Comparison of ENCODE assay signal across 14 cellular contexts in genomic region chr9:33835625-33836260, GRCh38. TPM values are rescaled to one million over a fixed set of nuclear protein-coding genes. Genes with fewer than 3 reads are reported as not detected.
DNase-seq lines count a peak whose midpoint lies in the region; ATAC-seq and TF ChIP-seq lines count a peak whose summit lies in the region.
"Had no signal": no experiment of that assay in that cellular context is flagged by ENCODE, and none has a peak within 500 bp of the region (broad histone marks: within the 10 kb centered on the region; RNA-seq: fewer than 3 reads in every experiment).

No MANE protein-coding gene starts in this region.

- ATAC-seq in activated naive CD8-positive, alpha-beta T cell treated with anti-CD3 and anti-CD28 coated beads, Interleukin-2, amount 50 U/mL, for 24 hours: peak; percentile 22
- ATAC-seq in right lobe of liver: peak in 1 of 4 donors; percentile 16

- peaks cover 3% of the 10 kb centered on the region for H3K36me3 Mint-ChIP-seq in activated CD4-positive, alpha-beta T cell treated with anti-CD3 and anti-CD28 coated beads, Interleukin-2, amount 10 ng/mL, durations not matched to agents 24 days and 14 days (ENCODE audit: low read depth)
- peaks cover 2% of the 10 kb centered on the region for H3K36me3 Mint-ChIP-seq in activated naive CD8-positive, alpha-beta T cell treated with anti-CD3 and anti-CD28 coated beads, Interleukin-2, amount 50 U/mL, for 24 hours (ENCODE audit: low read depth)

- no peak overlapping the region for H3K4me3 Mint-ChIP-seq in activated CD4-positive, alpha-beta T cell treated with anti-CD3 and anti-CD28 coated beads, Interleukin-2, amount 10 ng/mL, durations not matched to agents 24 days and 14 days
- no peak overlapping the region for H3K4me3 Mint-ChIP-seq in activated naive CD8-positive, alpha-beta T cell treated with anti-CD3 and anti-CD28 coated beads, Interleukin-2, amount 50 U/mL, for 24 hours
- H3K4me3 Mint-ChIP-seq: endodermal cell had no signal

- H3K4me3 ChIP-seq in right lobe of liver (no peak overlapping the region), stomach (no peak overlapping the region)
- H3K4me3 ChIP-seq: prostate gland had no signal

- TF ChIP-seq CTCF in right lobe of liver (IDR thresholded peaks at IDR 0.05) (no peak), stomach (IDR thresholded peaks at IDR 0.05) (no peak)

- no peaks in the 10 kb centered on the region for H3K27me3 ChIP-seq in right lobe of liver
- H3K27me3 ChIP-seq in stomach: no peaks in the 10 kb centered on the region

- H3K9me3 ChIP-seq in right lobe of liver (no peaks in the 10 kb centered on the region), stomach (no peaks in the 10 kb centered on the region)
- H3K9me3 ChIP-seq: prostate gland had no signal

- H3K27me3 Mint-ChIP-seq in activated CD4-positive, alpha-beta T cell treated with anti-CD3 and anti-CD28 coated beads, Interleukin-2, amount 10 ng/mL, durations not matched to agents 24 days and 14 days: no peaks in the 10 kb centered on the region
- no peaks in the 10 kb centered on the region for H3K27me3 Mint-ChIP-seq in activated naive CD8-positive, alpha-beta T cell treated with anti-CD3 and anti-CD28 coated beads, Interleukin-2, amount 50 U/mL, for 24 hours

- no peaks in the 10 kb centered on the region for H3K9me3 Mint-ChIP-seq in activated CD4-positive, alpha-beta T cell treated with anti-CD3 and anti-CD28 coated beads, Interleukin-2, amount 10 ng/mL, durations not matched to agents 24 days and 14 days
- no peaks in the 10 kb centered on the region for H3K9me3 Mint-ChIP-seq in activated naive CD8-positive, alpha-beta T cell treated with anti-CD3 and anti-CD28 coated beads, Interleukin-2, amount 50 U/mL, for 24 hours
- H3K9me3 Mint-ChIP-seq: endodermal cell had no signal

- no peak for DNase-seq in activated CD4-positive, alpha-beta T cell treated with anti-CD3 and anti-CD28 coated beads, Interleukin-2, amount 10 ng/mL, durations not matched to agents 24 days and 14 days
- no peak for DNase-seq in activated CD4-positive, alpha-beta T cell treated with anti-CD3 and anti-CD28 coated beads, Interleukin-2, amount 50 U/mL, for 48 hours
- no peak for DNase-seq in activated naive CD8-positive, alpha-beta T cell treated with anti-CD3 and anti-CD28 coated beads, Interleukin-2, amount 50 U/mL, for 24 hours
- DNase-seq in right lobe of liver (peak in 1 of 3 donors; percentile 32), stomach (no peak), SHP77 (lab: John Stamatoyannopoulos, UW) (no peak), amniotic stem cell (lab: John Stamatoyannopoulos, UW) (no peak), T1000 (lab: John Stamatoyannopoulos, UW) (no peak)
- DNase-seq: endodermal cell, hippocampal formation, mesendoderm, T-helper 9 cell had no signal

- WGBS in right lobe of liver (ENCODE audit: insufficient coverage, low coverage, low lambda C conversion rate, missing lambda C conversion rate): 76% methylated on average over 9 of the region's 11 CpGs
- 69 to 79% (median 74%) methylated on average over 11 of the region's 11 CpGs for WGBS in stomach, 5 donors

- intact Hi-C loops in activated CD4-positive, alpha-beta T cell treated with anti-CD3 and anti-CD28 coated beads, Interleukin-2, amount 10 ng/mL, durations not matched to agents 24 days and 14 days (cut with micrococcal nuclease): loop anchor here (1.0 kb wide), 1 partner anchor 19 kb away; no protein-coding TSS in a partner anchor
- intact Hi-C loops in right lobe of liver (cut with DNase I) (no loop called here), stomach (cut with DNase I; ENCODE audit: low total_unique reads) (no loop called here)

- peak overlapping the region; percentile 48 for H3K27ac Mint-ChIP-seq in activated CD4-positive, alpha-beta T cell treated with anti-CD3 and anti-CD28 coated beads, Interleukin-2, amount 10 ng/mL, durations not matched to agents 24 days and 14 days
- peak overlapping the region; percentile 70 for H3K27ac Mint-ChIP-seq in activated naive CD8-positive, alpha-beta T cell treated with anti-CD3 and anti-CD28 coated beads, Interleukin-2, amount 50 U/mL, for 24 hours
- H3K27ac Mint-ChIP-seq: endodermal cell had no signal

- H3K27ac ChIP-seq in right lobe of liver (peak overlapping the region in 2 of 3 donors; percentile 41 to 61), stomach (peak overlapping the region in 4 of 5 donors; percentile 41 to 74 (median 60))
- H3K27ac ChIP-seq: prostate gland had no signal

- H3K36me3 ChIP-seq in right lobe of liver: no peaks in the 10 kb centered on the region
- H3K36me3 ChIP-seq in stomach: no peaks in the 10 kb centered on the region
- H3K36me3 ChIP-seq: prostate gland had no signal

- no peak for TF ChIP-seq POLR2A in right lobe of liver (IDR thresholded peaks at IDR 0.05)
- no peak for TF ChIP-seq POLR2A in stomach (IDR thresholded peaks at IDR 0.05)

- peaks cover 2 to 27% (median 14%) of the 10 kb centered on the region in 4 donors for H3K4me1 ChIP-seq in right lobe of liver
- H3K4me1 ChIP-seq in stomach: peaks cover 12 to 90% (median 41%) of the 10 kb centered on the region in 4 donors
- H3K4me1 ChIP-seq: prostate gland had no signal

- no peak for TF ChIP-seq EP300 in stomach (IDR thresholded peaks at IDR 0.05)

- H3K4me1 Mint-ChIP-seq in activated CD4-positive, alpha-beta T cell treated with anti-CD3 and anti-CD28 coated beads, Interleukin-2, amount 10 ng/mL, durations not matched to agents 24 days and 14 days: peaks cover 20% of the 10 kb centered on the region
- H3K4me1 Mint-ChIP-seq in activated naive CD8-positive, alpha-beta T cell treated with anti-CD3 and anti-CD28 coated beads, Interleukin-2, amount 50 U/mL, for 24 hours: peaks cover 49% of the 10 kb centered on the region

RNA-seq across cellular contexts. Expression of gene UBE2R2, which starts 18.8 kb away (rescaled TPM):
- total RNA-seq in activated CD4-positive, alpha-beta T cell treated with anti-CD3 and anti-CD28 coated beads, Interleukin-2, amount 10 ng/mL, durations not matched to agents 24 days and 14 days: 41.6 and 41.9 TPM in 2 replicates
- total RNA-seq in right lobe of liver: 10 to 100 TPM; 21.1 to 27.4 (median 21.8) TPM
- 100 to 1,000 TPM in 1 of 5 donors, 10 to 100 TPM in 3, 1 to 10 TPM in 1; 6.4 to 117 (median 25.9) TPM for total RNA-seq in stomach
- 10 to 100 TPM; 14.1 to 28.6 (median 14.9) TPM for polyA plus RNA-seq in stomach

RNA-seq across cellular contexts. Expression of gene PRSS3, which starts 40.4 kb away (rescaled TPM):
- not detected in 2 replicates for total RNA-seq in activated CD4-positive, alpha-beta T cell treated with anti-CD3 and anti-CD28 coated beads, Interleukin-2, amount 10 ng/mL, durations not matched to agents 24 days and 14 days
- total RNA-seq in right lobe of liver (10 to 100 TPM in 1 of 6 experiments, 1 to 10 TPM in 4, under 1 TPM in 1; 0.93 to 18.0 (median 3.8) TPM), stomach (10 to 100 TPM in 2 of 5 donors, 1 to 10 TPM in 2, not detected in 1; 1.8 to 91.2 (median 11.6) TPM)
- polyA plus RNA-seq in stomach: 10 to 100 TPM; 10.7 to 68.1 (median 21.9) TPM
- total RNA-seq: A172, endodermal cell had no signal
